ENCODE assay signal across 8 cellular contexts in the genomic region with DNA sequence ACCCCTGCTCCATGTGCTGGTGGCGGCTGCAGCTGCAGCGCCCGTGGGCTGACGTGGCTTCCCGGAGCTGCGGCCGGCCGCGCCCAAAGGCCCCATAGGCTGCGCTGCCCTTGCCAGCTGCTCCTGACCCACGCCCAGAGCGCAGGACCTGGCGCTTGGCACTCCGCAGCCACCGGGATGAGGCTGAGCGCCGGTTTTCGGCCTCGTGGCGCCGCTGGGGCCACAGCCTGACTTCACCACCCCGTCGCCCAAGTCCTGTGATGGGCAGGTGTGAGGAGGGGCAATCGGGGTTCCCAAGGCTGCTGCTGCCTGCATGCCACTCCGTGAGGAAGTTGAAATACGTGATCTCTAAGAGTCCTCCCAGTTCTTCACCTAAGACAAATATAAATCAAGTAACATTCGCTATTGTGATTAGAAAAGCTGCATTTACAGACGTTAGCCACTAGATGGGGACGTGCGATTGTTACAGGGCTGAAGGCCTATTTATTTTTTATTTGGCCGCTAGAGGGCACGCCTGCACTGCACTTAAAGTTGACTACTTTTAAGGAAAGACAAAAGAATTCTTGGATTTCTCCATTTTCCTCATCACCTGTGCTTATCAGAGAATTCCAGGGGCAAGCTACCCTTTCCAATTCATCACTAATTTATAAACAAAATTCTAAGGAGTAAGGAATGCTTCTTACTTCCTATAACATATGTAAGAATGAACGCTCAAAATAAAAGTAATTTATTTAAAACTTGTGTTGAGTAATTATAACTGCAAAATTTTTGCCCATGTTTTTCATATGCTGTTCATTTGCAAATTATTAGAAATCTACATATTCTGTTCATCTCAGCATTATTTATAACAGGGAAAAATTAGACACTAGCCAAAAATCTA. TPM values are rescaled to one million over a fixed set of nuclear protein-coding genes. Genes with fewer than 3 reads are reported as not detected.
DNase-seq lines count a peak whose midpoint lies in the region; ATAC-seq and TF ChIP-seq lines count a peak whose summit lies in the region.
"Not testable (repeated sequence)": the region's sequence is repeated elsewhere in the genome, so short reads cannot be mapped to it uniquely, and the experiment has no call there.

No MANE protein-coding gene starts in this region.

- H3K4me3 ChIP-seq in SK-N-SH (ENCODE audit: low read depth in 2 of 2, low read length in 1 of 2) (peak overlapping the region; percentile 59 to 79), fibroblast of pulmonary artery (replicated peaks; ENCODE audit: low read depth, low read length) (peak overlapping the region; percentile 59), mononuclear cell (ENCODE audit: low read length) (peak overlapping the region; percentile 52)

- H3F3A ChIP-seq in SK-N-SH (replicated peaks; ENCODE audit: insufficient read depth), result not testable (repeated sequence)

- DNase-seq in AG08396 (ENCODE audit: low spot score) (peak; percentile 40), SK-N-SH (peak; percentile 50), fibroblast of pulmonary artery (ENCODE audit: low read depth) (peak; percentile 90)
- peak; percentile 66 for DNase-seq in activated naive CD4-positive, alpha-beta T cell treated with anti-CD3 and anti-CD28 coated beads, Interleukin-2, amount 50 U/mL, for 16 hours
- peak; percentile 53 for DNase-seq in stimulated activated CD4-positive, alpha-beta T cell treated with anti-CD3 and anti-CD28 coated beads, Interleukin-4, amount 100 ng/mL, for 1 hour

- H2AFZ ChIP-seq in SK-N-SH (ENCODE audit: low read depth), result peak overlapping the region; percentile 99

- WGBS in SK-N-SH (ENCODE audit: low lambda C conversion rate), result 10% methylated on average over 9 of the region's 33 CpGs

- H4K20me1 ChIP-seq in SK-N-SH (ENCODE audit: insufficient read depth), result not testable (repeated sequence)

- not testable (repeated sequence) for H3K79me2 ChIP-seq in SK-N-SH (ENCODE audit: insufficient read depth)

- not testable (repeated sequence) for H3K9me3 ChIP-seq in SK-N-SH; mononuclear cell (ENCODE audit: low read depth, low read length)

- peak overlapping the region; percentile 72 to 82 for H3K27ac ChIP-seq in SK-N-SH (ENCODE audit: low read depth in 2 of 2, low read length in 1 of 2)

- not testable (repeated sequence) for H3K9me2 ChIP-seq in SK-N-SH

- CTCF ChIA-PET in SK-N-SH (lab: Yijun Ruan, JAX), result interaction anchor here (0.6 to 2.9 kb wide), 44 partner anchors 19 to 803 kb away, joined by 3 to 163 read pairs (median 4); a partner anchor contains a TSS

- not testable (repeated sequence) for H3K4me1 ChIP-seq in SK-N-SH (ENCODE audit: control insufficient read depth in 1 of 2, insufficient read depth in 2 of 2, low read depth in 1 of 2, low read length in 1 of 2); mononuclear cell (ENCODE audit: insufficient read depth, low read length)

- peak overlapping the region; percentile 98 for H3K4me2 ChIP-seq in SK-N-SH

- TF ChIP-seq CTCF in SK-N-SH (IDR thresholded peaks at IDR 0.05), result peak; percentile 99
- TF ChIP-seq CTCF in fibroblast of pulmonary artery (IDR thresholded peaks at IDR 0.05; ENCODE audit: low read length, missing control alignments), result peak; percentile 80

- not testable (repeated sequence) for H3K27me3 ChIP-seq in SK-N-SH (ENCODE audit: insufficient read depth); mononuclear cell (ENCODE audit: insufficient read depth, low read length)

- not testable (repeated sequence) for H3K36me3 ChIP-seq in SK-N-SH (replicated peaks in 1 of 2; ENCODE audit: control insufficient read depth in 1 of 2, insufficient read depth in 2 of 2, low read length in 1 of 2)

- peak overlapping the region; percentile 82 for H3K9ac ChIP-seq in SK-N-SH

- TF ChIP-seq RAD21 in SK-N-SH (IDR thresholded peaks at IDR 0.05; ENCODE audit: low read length), result peak; percentile 85

- TF ChIP-seq EP300 in SK-N-SH (IDR thresholded peaks at IDR 0.05; ENCODE audit: borderline replicate concordance in 1 of 2, low read depth in 1 of 2, low read length in 1 of 2), result not testable (repeated sequence)

- POLR2A ChIA-PET in SK-N-SH (lab: Yijun Ruan, JAX), result interaction anchor here (1.4 to 1.9 kb wide), 3 partner anchors 55 to 109 kb away, joined by 5 to 10 read pairs (median 8); a partner anchor contains a TSS

- ATAC-seq in GM18909 (IDR thresholded peaks at IDR 0.05; ENCODE audit: poor library complexity, unreplicated experiment) (peak; percentile 61), HG03196 (IDR thresholded peaks at IDR 0.05; ENCODE audit: unreplicated experiment) (peak; percentile 60)

TF ChIP-seq in SK-N-SH, 30 proteins besides CTCF, POLR2A, EP300 and RAD21:
- peak; percentile 90 for TF ChIP-seq SMC3 (IDR thresholded peaks at IDR 0.05; ENCODE audit: low read depth, low read length)
- TF ChIP-seq, protein P1, sequence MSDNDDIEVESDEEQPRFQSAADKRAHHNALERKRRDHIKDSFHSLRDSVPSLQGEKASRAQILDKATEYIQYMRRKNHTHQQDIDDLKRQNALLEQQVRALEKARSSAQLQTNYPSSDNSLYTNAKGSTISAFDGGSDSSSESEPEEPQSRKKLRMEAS (IDR thresholded peaks at IDR 0.05; ENCODE audit: low read depth), result 0 out of 2 replicates have a peak, but pooled peaks have one; percentile 24

RNA-seq across cellular contexts. Expression of a gene that starts 1.1 kb away (rescaled TPM):
- polyA plus RNA-seq in SK-N-SH (2012; rRNA removed), result 3.8 and 5.2 TPM in 2 replicates
- 1.7 and 3.1 TPM in 2 replicates for polyA plus RNA-seq in SK-N-SH (2012; cell fraction: cytosol; rRNA removed)
- 11.5 and 22.3 TPM in 2 replicates for polyA plus RNA-seq in SK-N-SH (2012; cell fraction: nucleus; rRNA removed)
- total RNA-seq in mononuclear cell, result 61.6 TPM

RNA-seq across cellular contexts. Expression of a gene that starts 55.1 kb away (rescaled TPM):
- 493 and 702 TPM in 2 replicates for polyA plus RNA-seq in SK-N-SH (2012; rRNA removed)
- polyA plus RNA-seq in SK-N-SH (2012; cell fraction: cytosol; rRNA removed), result 540 and 572 TPM in 2 replicates
- 262 and 386 TPM in 2 replicates for polyA plus RNA-seq in SK-N-SH (2012; cell fraction: nucleus; rRNA removed)
- total RNA-seq in mononuclear cell, result 131 TPM

Comparison
In these comparisons a context has a peak if more than half of its experiments do, and no peak if none do; other contexts are left out.
1. Peak in every context shown above with its lines: DNase-seq, ATAC-seq, H3K4me3 ChIP-seq and H3K27ac ChIP-seq.
2. DNase-seq: peak in every context shown above with its lines; median percentile 90 in fibroblast of pulmonary artery; 66 in activated naive CD4-positive, alpha-beta T cell treated with anti-CD3 and anti-CD28 coated beads, Interleukin-2, amount 50 U/mL, for 16 hours; 53 in stimulated activated CD4-positive, alpha-beta T cell treated with anti-CD3 and anti-CD28 coated beads, Interleukin-4, amount 100 ng/mL, for 1 hour; 50 in SK-N-SH; 40 in AG08396.